23 cellular contexts compared by ENCODE assay signal in the genomic region with DNA sequence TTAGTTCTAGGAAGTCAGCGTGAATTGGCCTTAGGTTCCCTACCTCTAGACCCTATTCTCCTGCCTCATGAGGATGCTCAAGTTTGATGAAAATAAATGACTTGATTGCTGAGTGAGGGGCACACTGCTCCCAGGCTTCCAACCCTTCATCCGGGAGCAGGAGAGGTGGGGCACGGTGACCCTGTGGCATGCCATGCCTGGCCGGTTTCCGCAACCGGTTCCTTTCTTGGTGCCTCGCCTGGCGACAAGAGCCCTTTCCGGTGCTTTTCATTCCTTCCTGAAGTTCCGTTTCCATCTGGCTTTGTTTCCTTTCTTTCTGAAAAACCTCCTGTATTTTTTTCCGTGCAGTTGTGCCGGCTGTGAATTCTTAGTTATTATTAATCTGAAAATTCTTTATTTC. TPM values are rescaled to one million over a fixed set of nuclear protein-coding genes. Genes with fewer than 3 reads are reported as not detected.
A peak's percentile ranks its signal among the peaks of the same experiment; 100 is the strongest.
DNase-seq lines count a peak whose midpoint lies in the region; ATAC-seq and TF ChIP-seq lines count a peak whose summit lies in the region.
"Had no signal": no experiment of that assay in that cellular context is flagged by ENCODE, and none has a peak within 500 bp of the region (broad histone marks: within the 10 kb centered on the region; RNA-seq: fewer than 3 reads in every experiment).

No MANE protein-coding gene starts in this region.

- H3K4me3 Mint-ChIP-seq in endothelial cell (ENCODE audit: unreplicated experiment) (peak overlapping the region; percentile 69), mesothelial cell of epicardium (no peak overlapping the region)
- H3K4me3 Mint-ChIP-seq in CD4-positive, alpha-beta memory T cell, result no peak overlapping the region
- H3K4me3 Mint-ChIP-seq: CD8-positive, alpha-beta memory T cell; HFFc6 had no signal

- H3K9me3 Mint-ChIP-seq in endothelial cell (ENCODE audit: unreplicated experiment) (no peaks in the 10 kb centered on the region), mesothelial cell of epicardium (no peaks in the 10 kb centered on the region)
- H3K9me3 Mint-ChIP-seq in CD4-positive, alpha-beta memory T cell, result no peaks in the 10 kb centered on the region
- H3K9me3 Mint-ChIP-seq: CD8-positive, alpha-beta memory T cell; HFFc6 had no signal

- peak overlapping the region; percentile 97 for H3K27ac Mint-ChIP-seq in endothelial cell (ENCODE audit: unreplicated experiment)
- H3K27ac Mint-ChIP-seq in mesothelial cell of epicardium, result peak overlapping the region; percentile 83
- no peak overlapping the region for H3K27ac Mint-ChIP-seq in CD4-positive, alpha-beta memory T cell
- H3K27ac Mint-ChIP-seq: HFFc6 had no signal

- H3K4me1 Mint-ChIP-seq in endothelial cell (ENCODE audit: unreplicated experiment) (peaks cover 34% of the 10 kb centered on the region), mesothelial cell of epicardium (peaks cover 2% of the 10 kb centered on the region)
- H3K4me1 Mint-ChIP-seq in CD4-positive, alpha-beta memory T cell, result peaks cover 1 to 17% (median 5%) of the 10 kb centered on the region in 4 donors

- DNase-seq in left ventricle myocardium inferior, result no peak
- no peak for DNase-seq in Right ventricle myocardium superior
- peak; percentile 13 for DNase-seq in endothelial cell (ENCODE audit: low spot score)
- DNase-seq in mesothelial cell of epicardium (ENCODE audit: low spot score in 2 of 2, unreplicated experiment in 2 of 2), result no peak
- no peak for DNase-seq in activated CD4-positive, CD25-positive, alpha-beta regulatory T cell (lab: John Stamatoyannopoulos, UW)
- no peak for DNase-seq in DMS 273 (lab: John Stamatoyannopoulos, UW; ENCODE audit: unreplicated experiment)
- no peak for DNase-seq in NCI-H187 treated with DMSO at 0.1 percent for 48 hours (lab: John Stamatoyannopoulos, UW)
- no peak for DNase-seq in CD4-positive, alpha-beta memory T cell
- DNase-seq: CD8-positive, alpha-beta memory T cell; GOT3; HFFc6; Kasumi-1; NCI-H1092 treated with DMSO at 0.1 percent for 48 hours; NCI-H1436; NCI-H187; NCI-H2171 treated with DMSO at 0.1 percent for 48 hours; NCI-H345; NCI-H510A treated with DMSO at 0.1 percent for 48 hours; NCI-H748 treated with DMSO at 0.1 percent for 48 hours had no signal

- CTCF ChIA-PET in CD4-positive, alpha-beta memory T cell (lab: Charles Lee; ENCODE audit: partially characterized antibody), result no interaction called here

- ATAC-seq in Right ventricle myocardium superior (ENCODE audit: poor library complexity), result no peak
- ATAC-seq: Right ventricle myocardium inferior had no signal

- peaks cover 36% of the 10 kb centered on the region for H3K4me1 ChIP-seq in left ventricle myocardium inferior
- H3K4me1 ChIP-seq in CD4-positive, alpha-beta memory T cell (ENCODE audit: insufficient read depth, low read length), result no peaks in the 10 kb centered on the region
- H3K4me1 ChIP-seq: HAP-1, SJSA1 had no signal

- no peak overlapping the region for H3K4me3 ChIP-seq in left ventricle myocardium inferior
- H3K4me3 ChIP-seq in CD4-positive, alpha-beta memory T cell (ENCODE audit: low read length in 2 of 2), result no peak overlapping the region
- H3K4me3 ChIP-seq: HAP-1, K562, SJSA1 had no signal

- no peaks in the 10 kb centered on the region for H3K9me3 ChIP-seq in left ventricle myocardium inferior (replicated peaks)
- no peaks in the 10 kb centered on the region for H3K9me3 ChIP-seq in CD4-positive, alpha-beta memory T cell (ENCODE audit: control insufficient read depth in 1 of 2, low read length in 2 of 2)
- H3K9me3 ChIP-seq: HAP-1 had no signal

- H3K27ac ChIP-seq in left ventricle myocardium inferior (replicated peaks), result peak overlapping the region; percentile 59
- no peak overlapping the region for H3K27ac ChIP-seq in CD4-positive, alpha-beta memory T cell (ENCODE audit: low read depth, low read length)
- H3K27ac ChIP-seq: SJSA1 had no signal

- intact Hi-C loops in left ventricle myocardium inferior (cut with micrococcal nuclease), result no loop called here
- intact Hi-C loops in Right ventricle myocardium superior (cut with DNase I), result no loop called here
- intact Hi-C loops in CD4-positive, alpha-beta memory T cell (cut with micrococcal nuclease), result no loop called here

- H3K36me3 Mint-ChIP-seq in endothelial cell (ENCODE audit: low read depth, unreplicated experiment) (peaks cover 59% of the 10 kb centered on the region), mesothelial cell of epicardium (peaks cover 52% of the 10 kb centered on the region)
- H3K36me3 Mint-ChIP-seq in CD4-positive, alpha-beta memory T cell, result peaks cover 49 to 64% of the 10 kb centered on the region in 2 donors

- TF ChIP-seq CTCF in left ventricle myocardium inferior (IDR thresholded peaks at IDR 0.05; ENCODE audit: borderline replicate concordance) (no peak), endothelial cell (IDR thresholded peaks at IDR 0.05; ENCODE audit: unreplicated experiment) (no peak), mesothelial cell of epicardium (IDR thresholded peaks at IDR 0.05; ENCODE audit: unreplicated experiment) (no peak)

- no peaks in the 10 kb centered on the region for H3K27me3 ChIP-seq in left ventricle myocardium inferior (ENCODE audit: low read depth)
- H3K27me3 ChIP-seq in CD4-positive, alpha-beta memory T cell (ENCODE audit: insufficient read depth, low read length), result no peaks in the 10 kb centered on the region
- H3K27me3 ChIP-seq: SJSA1 had no signal

- H3K27me3 Mint-ChIP-seq in endothelial cell (ENCODE audit: unreplicated experiment) (peaks cover 3% of the 10 kb centered on the region), mesothelial cell of epicardium (ENCODE audit: low read depth) (no peaks in the 10 kb centered on the region)
- H3K27me3 Mint-ChIP-seq in CD4-positive, alpha-beta memory T cell, result no peaks in the 10 kb centered on the region
- H3K27me3 Mint-ChIP-seq: CD8-positive, alpha-beta memory T cell had no signal

- POLR2A ChIA-PET in CD4-positive, alpha-beta memory T cell (lab: Charles Lee; ENCODE audit: partially characterized antibody), result no interaction called here

- peaks cover 75% of the 10 kb centered on the region for H3K36me3 ChIP-seq in left ventricle myocardium inferior
- peaks cover 70% of the 10 kb centered on the region for H3K36me3 ChIP-seq in CD4-positive, alpha-beta memory T cell (ENCODE audit: insufficient read depth, low read length)

RNA-seq across cellular contexts. Expression of a gene that starts 27.7 kb away (rescaled TPM):
- total RNA-seq in left ventricle myocardium inferior (12.3 TPM), Right ventricle myocardium superior (10.0 TPM), endothelial cell (ENCODE audit: unreplicated experiment) (46.8 TPM), mesothelial cell of epicardium (42.5 to 44.8 TPM (median 43.2 TPM) in 3 replicates)
- 10 to 100 TPM; 27.3 to 33.8 TPM for total RNA-seq in CD4-positive, alpha-beta memory T cell
- polyA plus RNA-seq in CD4-positive, alpha-beta memory T cell, result 1 to 10 TPM in 1 of 2 donors, under 1 TPM in 1; 0.55 to 5.1 TPM

RNA-seq across cellular contexts. Expression of a gene that starts 28.0 kb away (rescaled TPM):
- 7.5 TPM for total RNA-seq in left ventricle myocardium inferior
- 8.4 TPM for total RNA-seq in Right ventricle myocardium superior
- 39.9 TPM for total RNA-seq in endothelial cell (ENCODE audit: unreplicated experiment)
- 60.3 to 63.5 TPM (median 62.9 TPM) in 3 replicates for total RNA-seq in mesothelial cell of epicardium
- total RNA-seq in CD4-positive, alpha-beta memory T cell, result 1 to 10 TPM; 5.5 to 7.3 TPM
- 1 to 10 TPM; 3.3 to 3.8 TPM for polyA plus RNA-seq in CD4-positive, alpha-beta memory T cell

RNA-seq across cellular contexts. Expression of a gene that starts 38.2 kb away (rescaled TPM):
- total RNA-seq in left ventricle myocardium inferior (30.6 TPM), Right ventricle myocardium superior (30.6 TPM), endothelial cell (ENCODE audit: unreplicated experiment) (180 TPM), mesothelial cell of epicardium (72.9 to 78.3 TPM (median 73.9 TPM) in 3 replicates)
- 10 to 100 TPM; 38.1 to 43.1 TPM for total RNA-seq in CD4-positive, alpha-beta memory T cell
- 10 to 100 TPM in 1 of 2 donors, 1 to 10 TPM in 1; 4.8 to 10.7 TPM for polyA plus RNA-seq in CD4-positive, alpha-beta memory T cell

Comparison
In these comparisons a context has a peak if more than half of its experiments do, and no peak if none do; other contexts are left out.
1. H3K27ac Mint-ChIP-seq: peak in endothelial cell (single experiment) and mesothelial cell of epicardium (single experiment); none in CD4-positive, alpha-beta memory T cell (0 of 7).